ENCODE assay signal across 8 cellular contexts in genomic region chr7:47100815-47101435, GRCh38.
A peak's percentile ranks its signal among the peaks of the same experiment; 100 is the strongest.
DNase-seq lines count a peak whose midpoint lies in the region; ATAC-seq and TF ChIP-seq lines count a peak whose summit lies in the region.

No MANE protein-coding gene starts in this region.

- H2AFZ ChIP-seq in MM.1S (ENCODE audit: low read length) = peak overlapping the region; percentile 11; the same call in 1 of the 2 replicates

- TF ChIP-seq CTCF in GM06990 (IDR thresholded peaks at IDR 0.05; ENCODE audit: insufficient read depth, low read length, poor library complexity, severe bottlenecking) (peak; percentile 51), MM.1S (IDR thresholded peaks at IDR 0.05; ENCODE audit: low read length) (peak; percentile 78)

- no peaks in the 10 kb centered on the region for H3K79me2 ChIP-seq in MM.1S (ENCODE audit: low read length)

- no peak overlapping the region for H3K9ac ChIP-seq in MM.1S (ENCODE audit: low read length)
- peak overlapping the region; percentile 6 for H3K9ac ChIP-seq in adipocyte (ENCODE audit: low read length)

- no peaks in the 10 kb centered on the region for H3K9me3 ChIP-seq in MM.1S (replicated peaks; ENCODE audit: insufficient read depth, low read length)
- no peaks in the 10 kb centered on the region for H3K9me3 ChIP-seq in adipocyte (ENCODE audit: control insufficient read depth, low read length)

- H3K36me3 ChIP-seq in GM06990 (ENCODE audit: control insufficient read depth, insufficient read depth, low read length) (no peaks in the 10 kb centered on the region), MM.1S (replicated peaks; ENCODE audit: insufficient read depth, low read length) (no peaks in the 10 kb centered on the region), adipocyte (ENCODE audit: control insufficient read depth, insufficient read depth, low read length, severe bottlenecking) (no peaks in the 10 kb centered on the region)

- ATAC-seq in HG03565 (IDR thresholded peaks at IDR 0.05; ENCODE audit: unreplicated experiment) (no peak), HG02981 (IDR thresholded peaks at IDR 0.05; ENCODE audit: unreplicated experiment) (no peak), GM18909 (IDR thresholded peaks at IDR 0.05; ENCODE audit: poor library complexity, unreplicated experiment) (no peak)

- no peaks in the 10 kb centered on the region for H3K9me2 ChIP-seq in MM.1S (replicated peaks; ENCODE audit: insufficient read depth, low read length)

- no peaks in the 10 kb centered on the region for H3F3A ChIP-seq in MM.1S (ENCODE audit: insufficient read depth, low read length)

- no peak overlapping the region for H3K27ac ChIP-seq in MM.1S (ENCODE audit: low read length)

- no peaks in the 10 kb centered on the region for H3K27me3 ChIP-seq in GM06990 (replicated peaks; ENCODE audit: control insufficient read depth, insufficient read depth, low read length)
- H3K27me3 ChIP-seq in MM.1S (replicated peaks; ENCODE audit: insufficient read depth, low read length) = no peaks in the 10 kb centered on the region
- no peaks in the 10 kb centered on the region for H3K27me3 ChIP-seq in adipocyte (replicated peaks; ENCODE audit: control insufficient read depth, insufficient read depth, low read length)

- H3K4me1 ChIP-seq in MM.1S (ENCODE audit: low read length) = no peaks in the 10 kb centered on the region
- H3K4me1 ChIP-seq in adipocyte (ENCODE audit: control insufficient read depth, insufficient read depth, low read length) = no peaks in the 10 kb centered on the region

- no peaks in the 10 kb centered on the region for H4K20me1 ChIP-seq in MM.1S (ENCODE audit: insufficient read depth, low read length)

- H3K4me2 ChIP-seq in MM.1S (ENCODE audit: low read depth, low read length) = peak overlapping the region; percentile 1; the same call in 1 of the 2 replicates

- H3K4me3 ChIP-seq in GM06990 (replicated peaks; ENCODE audit: low read depth, low read length) (no peak overlapping the region), MM.1S (ENCODE audit: low read length) (no peak overlapping the region), adipocyte (ENCODE audit: low read length) (peak overlapping the region; percentile 17)

- DNase-seq in GM06990 (ENCODE audit: extremely low read depth, insufficient read length) (no peak), MM.1S (peak; percentile 73), adipocyte (ENCODE audit: low read depth) (peak; percentile 53), left kidney (ENCODE audit: low read depth, low spot score) (peak; percentile 38), cerebellar nuclear complex (lab: John Stamatoyannopoulos, UW) (no peak)

Comparison
In these comparisons a context has a peak if more than half of its experiments do, and no peak if none do; other contexts are left out.
1. DNase-seq: peak in MM.1S (single experiment), adipocyte (single experiment) and left kidney (single experiment); none in GM06990 (single experiment) and cerebellar nuclear complex (0 of 2).